In genomic region chr12:81727387-81727786, GRCh38 we compare ENCODE assay signal across 36 cellular contexts. TPM values are rescaled to one million over a fixed set of nuclear protein-coding genes. Genes with fewer than 3 reads are reported as not detected.
"Had no signal": no experiment of that assay in that cellular context is flagged by ENCODE, and none has a peak within 500 bp of the region (broad histone marks: within the 10 kb centered on the region; RNA-seq: fewer than 3 reads in every experiment).

No MANE protein-coding gene starts in this region.

- H3K9me3 ChIP-seq: body of pancreas, breast epithelium had no signal

- DNase-seq: activated CD4-positive, alpha-beta memory T cell treated with anti-CD3 and anti-CD28 coated beads, Interleukin-2, amount 10 ng/mL, durations not matched to agents 7 days and 5 days; activated CD4-positive, alpha-beta T cell treated with anti-CD3 and anti-CD28 coated beads for 1 hour; activated CD4-positive, alpha-beta T cell treated with anti-CD3 and anti-CD28 coated beads for 36 hours; activated CD4-positive, alpha-beta T cell treated with anti-CD3 and anti-CD28 coated beads for 48 hours; activated CD4-positive, alpha-beta T cell treated with anti-CD3 and anti-CD28 coated beads, Interleukin-2, amount 10 ng/mL, durations not matched to agents 7 days and 5 days; activated CD4-positive, alpha-beta T cell treated with anti-CD3 and anti-CD28 coated beads, Interleukin-2, amount 50 U/mL, for 48 hours; activated CD4-positive, CD25-positive, alpha-beta regulatory T cell; activated CD8-positive, alpha-beta memory T cell treated with anti-CD3 and anti-CD28 coated beads for 24 hours; activated CD8-positive, alpha-beta memory T cell treated with anti-CD3 and anti-CD28 coated beads, Interleukin-2, amount 10 ng/mL, durations not matched to agents 7 days and 5 days; activated CD8-positive, alpha-beta memory T cell treated with anti-CD3 and anti-CD28 coated beads, Interleukin-2, amount 50 U/mL, for 48 hours; activated CD8-positive, alpha-beta T cell treated with anti-CD3 and anti-CD28 coated beads, Interleukin-2, amount 10 ng/mL, durations not matched to agents 7 days and 5 days; activated effector memory CD4-positive, alpha-beta T cell treated with Interleukin-2 at 50 U/mL for 16 hours; activated gamma-delta T cell; activated naive CD4-positive, alpha-beta T cell treated with anti-CD3 and anti-CD28 coated beads, Interleukin-2, amount 10 ng/mL, durations not matched to agents 7 days and 5 days; activated naive CD4-positive, alpha-beta T cell treated with Interleukin-2 at 50 U/mL for 16 hours; activated naive CD8-positive, alpha-beta T cell treated with anti-CD3 and anti-CD28 coated beads, Interleukin-2, amount 10 ng/mL, durations not matched to agents 7 days and 5 days; activated naive CD8-positive, alpha-beta T cell treated with anti-CD3 and anti-CD28 coated beads, Interleukin-2, amount 50 U/mL, for 24 hours; activated T-cell treated with anti-CD3 and anti-CD28 coated beads, Interleukin-2, amount 50 U/mL, for 24 hours; activated T-cell treated with anti-CD3 and anti-CD28 coated beads, Interleukin-2, amount 50 U/mL, for 48 hours; amygdala; anterior cingulate cortex; body of pancreas; brain microvascular endothelial cell; central memory CD4-positive, alpha-beta T cell; T-helper 2 cell; T-helper 9 cell had no signal

- H3K36me3 Mint-ChIP-seq: activated CD8-positive, alpha-beta memory T cell treated with anti-CD3 and anti-CD28 coated beads, Interleukin-2, amount 10 ng/mL, durations not matched to agents 7 days and 5 days; activated naive CD4-positive, alpha-beta T cell treated with anti-CD3 and anti-CD28 coated beads, Interleukin-2, amount 10 ng/mL, durations not matched to agents 7 days and 5 days; activated naive CD4-positive, alpha-beta T cell treated with anti-CD3 and anti-CD28 coated beads, Interleukin-2, amount 50 U/mL, for 24 hours; activated naive CD8-positive, alpha-beta T cell; activated naive CD8-positive, alpha-beta T cell treated with anti-CD3 and anti-CD28 coated beads, Interleukin-2, amount 10 ng/mL, durations not matched to agents 7 days and 5 days had no signal

- H3K9me3 Mint-ChIP-seq: activated CD4-positive, alpha-beta memory T cell treated with anti-CD3 and anti-CD28 coated beads, Interleukin-2, amount 10 ng/mL, durations not matched to agents 7 days and 5 days; activated CD4-positive, alpha-beta T cell treated with anti-CD3 and anti-CD28 coated beads, Interleukin-2, amount 10 ng/mL, durations not matched to agents 7 days and 5 days; activated naive CD4-positive, alpha-beta T cell treated with anti-CD3 and anti-CD28 coated beads, Interleukin-2, amount 10 ng/mL, durations not matched to agents 7 days and 5 days; activated naive CD4-positive, alpha-beta T cell treated with anti-CD3 and anti-CD28 coated beads, Interleukin-2, amount 50 U/mL, for 24 hours; activated naive CD8-positive, alpha-beta T cell treated with anti-CD3 and anti-CD28 coated beads, Interleukin-2, amount 10 ng/mL, durations not matched to agents 7 days and 5 days; activated naive CD8-positive, alpha-beta T cell treated with anti-CD3 and anti-CD28 coated beads, Interleukin-2, amount 50 U/mL, for 24 hours; activated T-helper 2 cell treated with anti-CD3 and anti-CD28 coated beads, Interferon-gamma antibody, Interleukin-2, Interleukin-4, amounts not matched to agents 10 μg/mL and 5 μg/mL and 100 μg/mL, durations not matched to agents 14 hours and 24 hours and 36 hours; T-helper 1 cell treated with Interleukin-12 subunit alpha and Interleukin-12 subunit beta and Interleukin-4 antibody, amounts not matched to agents 30 μg/mL and 1 μg/mL, for 36 hours; T-helper 2 cell treated with Interferon-gamma antibody and Interleukin-4, amounts not matched to agents 5 μg/mL and 100 μg/mL, for 36 hours had no signal

- H3K27ac Mint-ChIP-seq: activated CD4-positive, alpha-beta memory T cell treated with anti-CD3 and anti-CD28 coated beads, Interleukin-2, amount 10 ng/mL, durations not matched to agents 7 days and 5 days; activated CD4-positive, alpha-beta T cell treated with anti-CD3 and anti-CD28 coated beads for 36 hours; activated CD4-positive, alpha-beta T cell treated with anti-CD3 and anti-CD28 coated beads, Interleukin-2, amount 10 ng/mL, durations not matched to agents 7 days and 5 days; activated CD8-positive, alpha-beta memory T cell treated with anti-CD3 and anti-CD28 coated beads, Interleukin-2, amount 10 ng/mL, durations not matched to agents 7 days and 5 days; activated CD8-positive, alpha-beta T cell treated with anti-CD3 and anti-CD28 coated beads, Interleukin-2, amount 10 ng/mL, durations not matched to agents 7 days and 5 days; activated naive CD4-positive, alpha-beta T cell treated with anti-CD3 and anti-CD28 coated beads, Interleukin-2, amount 10 ng/mL, durations not matched to agents 7 days and 5 days; activated naive CD4-positive, alpha-beta T cell treated with anti-CD3 and anti-CD28 coated beads, Interleukin-2, amount 50 U/mL, for 24 hours; activated naive CD8-positive, alpha-beta T cell; activated naive CD8-positive, alpha-beta T cell treated with anti-CD3 and anti-CD28 coated beads, Interleukin-2, amount 10 ng/mL, durations not matched to agents 7 days and 5 days; activated naive CD8-positive, alpha-beta T cell treated with anti-CD3 and anti-CD28 coated beads, Interleukin-2, amount 50 U/mL, for 24 hours; activated T-cell treated with anti-CD3 and anti-CD28 coated beads, Interleukin-2, amount 50 U/mL, for 24 hours; activated T-helper 2 cell treated with anti-CD3 and anti-CD28 coated beads, Interferon-gamma antibody, Interleukin-2, Interleukin-4, amounts not matched to agents 10 μg/mL and 5 μg/mL and 100 μg/mL, durations not matched to agents 14 hours and 24 hours and 36 hours; T-helper 1 cell treated with Interleukin-12 subunit alpha and Interleukin-12 subunit beta and Interleukin-4 antibody, amounts not matched to agents 30 μg/mL and 1 μg/mL, for 36 hours; T-helper 2 cell treated with Interferon-gamma antibody and Interleukin-4, amounts not matched to agents 5 μg/mL and 100 μg/mL, for 36 hours had no signal

- H3K27me3 ChIP-seq: body of pancreas, brain microvascular endothelial cell, breast epithelium had no signal

- H3K27me3 Mint-ChIP-seq: activated CD4-positive, alpha-beta memory T cell treated with anti-CD3 and anti-CD28 coated beads, Interleukin-2, amount 10 ng/mL, durations not matched to agents 7 days and 5 days; activated CD8-positive, alpha-beta memory T cell treated with anti-CD3 and anti-CD28 coated beads, Interleukin-2, amount 10 ng/mL, durations not matched to agents 7 days and 5 days; activated naive CD4-positive, alpha-beta T cell treated with anti-CD3 and anti-CD28 coated beads, Interleukin-2, amount 10 ng/mL, durations not matched to agents 7 days and 5 days had no signal

- H3K4me3 Mint-ChIP-seq: activated CD4-positive, alpha-beta memory T cell treated with anti-CD3 and anti-CD28 coated beads, Interleukin-2, amount 10 ng/mL, durations not matched to agents 7 days and 5 days; activated CD4-positive, alpha-beta T cell treated with anti-CD3 and anti-CD28 coated beads for 36 hours; activated CD4-positive, alpha-beta T cell treated with anti-CD3 and anti-CD28 coated beads, Interleukin-2, amount 10 ng/mL, durations not matched to agents 7 days and 5 days; activated CD8-positive, alpha-beta memory T cell treated with anti-CD3 and anti-CD28 coated beads, Interleukin-2, amount 10 ng/mL, durations not matched to agents 7 days and 5 days; activated CD8-positive, alpha-beta T cell treated with anti-CD3 and anti-CD28 coated beads, Interleukin-2, amount 10 ng/mL, durations not matched to agents 7 days and 5 days; activated naive CD4-positive, alpha-beta T cell treated with anti-CD3 and anti-CD28 coated beads, Interleukin-2, amount 10 ng/mL, durations not matched to agents 7 days and 5 days; activated naive CD4-positive, alpha-beta T cell treated with anti-CD3 and anti-CD28 coated beads, Interleukin-2, amount 50 U/mL, for 24 hours; activated naive CD8-positive, alpha-beta T cell; activated naive CD8-positive, alpha-beta T cell treated with anti-CD3 and anti-CD28 coated beads, Interleukin-2, amount 10 ng/mL, durations not matched to agents 7 days and 5 days; activated naive CD8-positive, alpha-beta T cell treated with anti-CD3 and anti-CD28 coated beads, Interleukin-2, amount 50 U/mL, for 24 hours; activated T-cell treated with anti-CD3 and anti-CD28 coated beads, Interleukin-2, amount 50 U/mL, for 24 hours; T-helper 1 cell treated with Interleukin-12 subunit alpha and Interleukin-12 subunit beta and Interleukin-4 antibody, amounts not matched to agents 30 μg/mL and 1 μg/mL, for 36 hours; T-helper 2 cell treated with Interferon-gamma antibody and Interleukin-4, amounts not matched to agents 5 μg/mL and 100 μg/mL, for 36 hours had no signal

- FAIRE-seq: astrocyte, TTC549 had no signal

- H3K4me3 ChIP-seq: body of pancreas, breast epithelium had no signal

- H3K4me1 Mint-ChIP-seq: activated CD4-positive, alpha-beta memory T cell treated with anti-CD3 and anti-CD28 coated beads, Interleukin-2, amount 10 ng/mL, durations not matched to agents 7 days and 5 days; activated CD4-positive, alpha-beta T cell treated with anti-CD3 and anti-CD28 coated beads for 36 hours; activated CD4-positive, alpha-beta T cell treated with anti-CD3 and anti-CD28 coated beads, Interleukin-2, amount 10 ng/mL, durations not matched to agents 7 days and 5 days; activated CD8-positive, alpha-beta memory T cell treated with anti-CD3 and anti-CD28 coated beads, Interleukin-2, amount 10 ng/mL, durations not matched to agents 7 days and 5 days; activated naive CD4-positive, alpha-beta T cell treated with anti-CD3 and anti-CD28 coated beads, Interleukin-2, amount 10 ng/mL, durations not matched to agents 7 days and 5 days; activated naive CD4-positive, alpha-beta T cell treated with anti-CD3 and anti-CD28 coated beads, Interleukin-2, amount 50 U/mL, for 24 hours; activated naive CD8-positive, alpha-beta T cell treated with anti-CD3 and anti-CD28 coated beads, Interleukin-2, amount 10 ng/mL, durations not matched to agents 7 days and 5 days; activated naive CD8-positive, alpha-beta T cell treated with anti-CD3 and anti-CD28 coated beads, Interleukin-2, amount 50 U/mL, for 24 hours had no signal

- H3K36me3 ChIP-seq: brain microvascular endothelial cell, breast epithelium had no signal

- ATAC-seq: activated CD4-positive, alpha-beta T cell treated with anti-CD3 and anti-CD28 coated beads for 36 hours; activated CD4-positive, CD25-positive, alpha-beta regulatory T cell treated with anti-CD3 and anti-CD28 coated beads, Interleukin-2, amount 50 U/mL, for 24 hours; activated CD8-positive, alpha-beta memory T cell treated with anti-CD3 and anti-CD28 coated beads, Interleukin-2, amount 10 ng/mL, durations not matched to agents 7 days and 5 days; activated CD8-positive, alpha-beta T cell treated with anti-CD3 and anti-CD28 coated beads, Interleukin-2, amount 10 ng/mL, durations not matched to agents 7 days and 5 days; activated naive CD8-positive, alpha-beta T cell treated with anti-CD3 and anti-CD28 coated beads, Interleukin-2, amount 50 U/mL, for 24 hours; body of pancreas had no signal

- H3K4me1 ChIP-seq: body of pancreas, breast epithelium had no signal

- H3K27ac ChIP-seq: body of pancreas, brain microvascular endothelial cell, breast epithelium, VCaP had no signal

RNA-seq across cellular contexts. Expression of gene PPFIA2, which starts 31.8 kb away (rescaled TPM):
- total RNA-seq: activated CD4-positive, alpha-beta memory T cell treated with anti-CD3 and anti-CD28 coated beads, Interleukin-2, amount 10 ng/mL, durations not matched to agents 7 days and 5 days; activated CD4-positive, alpha-beta T cell treated with anti-CD3 and anti-CD28 coated beads for 36 hours; activated CD4-positive, alpha-beta T cell treated with anti-CD3 and anti-CD28 coated beads, Interleukin-2, amount 10 ng/mL, durations not matched to agents 7 days and 5 days; activated CD8-positive, alpha-beta memory T cell treated with anti-CD3 and anti-CD28 coated beads, Interleukin-2, amount 10 ng/mL, durations not matched to agents 7 days and 5 days; activated CD8-positive, alpha-beta T cell treated with anti-CD3 and anti-CD28 coated beads, Interleukin-2, amount 10 ng/mL, durations not matched to agents 7 days and 5 days; activated naive CD8-positive, alpha-beta T cell treated with anti-CD3 and anti-CD28 coated beads, Interleukin-2, amount 10 ng/mL, durations not matched to agents 7 days and 5 days; activated T-helper 2 cell treated with anti-CD3 and anti-CD28 coated beads, Interferon-gamma antibody, Interleukin-2, Interleukin-4, amounts not matched to agents 10 μg/mL and 5 μg/mL and 100 μg/mL, durations not matched to agents 14 hours and 24 hours and 36 hours had no signal
